1 cellular context compared by ENCODE assay signal in the genomic region with DNA sequence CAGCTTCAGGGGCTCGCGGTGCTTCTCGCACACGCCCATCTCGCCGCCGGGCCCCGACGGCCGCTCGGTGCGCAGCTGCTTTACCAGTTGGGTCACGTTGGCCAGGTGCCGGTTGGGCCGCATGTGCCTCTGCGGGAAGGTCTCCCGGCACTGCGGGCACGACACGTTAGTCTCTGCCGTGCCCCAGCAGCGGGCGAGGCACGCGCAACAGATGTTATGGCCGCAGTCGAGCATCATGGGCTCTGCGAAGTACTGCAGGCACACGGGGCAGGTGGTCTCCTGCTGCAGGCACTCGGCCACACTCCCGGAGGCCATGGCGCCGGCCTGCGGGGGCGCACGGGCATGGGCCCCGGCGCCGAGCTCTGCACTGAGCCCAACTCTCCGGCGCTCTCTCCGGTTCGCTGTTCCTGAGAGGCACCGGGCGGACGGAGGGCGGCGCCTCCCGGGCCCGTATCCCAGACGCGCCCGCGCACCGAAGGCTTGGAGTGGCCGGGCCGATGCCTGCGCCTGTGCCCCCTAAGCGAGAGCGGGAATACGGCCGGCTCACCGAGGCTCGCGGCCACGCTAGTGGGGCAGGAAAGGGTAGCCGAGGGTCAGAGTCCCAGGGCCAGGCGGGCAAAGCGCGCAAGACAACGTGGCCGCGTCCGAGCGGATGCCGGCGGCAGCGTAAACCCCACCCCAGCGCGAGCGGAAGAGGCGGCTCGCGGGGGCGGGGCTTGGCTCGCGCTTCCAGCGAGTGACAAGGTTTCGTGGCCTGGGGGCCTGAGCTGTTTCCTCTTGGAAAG.
A peak's percentile ranks its signal among the peaks of the same experiment; 100 is the strongest.
TF ChIP-seq lines count a peak whose summit lies in the region.

A gene with protein sequence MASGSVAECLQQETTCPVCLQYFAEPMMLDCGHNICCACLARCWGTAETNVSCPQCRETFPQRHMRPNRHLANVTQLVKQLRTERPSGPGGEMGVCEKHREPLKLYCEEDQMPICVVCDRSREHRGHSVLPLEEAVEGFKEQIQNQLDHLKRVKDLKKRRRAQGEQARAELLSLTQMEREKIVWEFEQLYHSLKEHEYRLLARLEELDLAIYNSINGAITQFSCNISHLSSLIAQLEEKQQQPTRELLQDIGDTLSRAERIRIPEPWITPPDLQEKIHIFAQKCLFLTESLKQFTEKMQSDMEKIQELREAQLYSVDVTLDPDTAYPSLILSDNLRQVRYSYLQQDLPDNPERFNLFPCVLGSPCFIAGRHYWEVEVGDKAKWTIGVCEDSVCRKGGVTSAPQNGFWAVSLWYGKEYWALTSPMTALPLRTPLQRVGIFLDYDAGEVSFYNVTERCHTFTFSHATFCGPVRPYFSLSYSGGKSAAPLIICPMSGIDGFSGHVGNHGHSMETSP (minus strand): TSS at position 668 of the 785 bp plus-strand sequence. CDS start 353 bp downstream, at position 315.

TF ChIP-seq in HepG2, 621 proteins besides CTCF, POLR2A, EP300 and RAD21 (continued from another document and continues in another):
- TF ChIP-seq, protein P1, sequence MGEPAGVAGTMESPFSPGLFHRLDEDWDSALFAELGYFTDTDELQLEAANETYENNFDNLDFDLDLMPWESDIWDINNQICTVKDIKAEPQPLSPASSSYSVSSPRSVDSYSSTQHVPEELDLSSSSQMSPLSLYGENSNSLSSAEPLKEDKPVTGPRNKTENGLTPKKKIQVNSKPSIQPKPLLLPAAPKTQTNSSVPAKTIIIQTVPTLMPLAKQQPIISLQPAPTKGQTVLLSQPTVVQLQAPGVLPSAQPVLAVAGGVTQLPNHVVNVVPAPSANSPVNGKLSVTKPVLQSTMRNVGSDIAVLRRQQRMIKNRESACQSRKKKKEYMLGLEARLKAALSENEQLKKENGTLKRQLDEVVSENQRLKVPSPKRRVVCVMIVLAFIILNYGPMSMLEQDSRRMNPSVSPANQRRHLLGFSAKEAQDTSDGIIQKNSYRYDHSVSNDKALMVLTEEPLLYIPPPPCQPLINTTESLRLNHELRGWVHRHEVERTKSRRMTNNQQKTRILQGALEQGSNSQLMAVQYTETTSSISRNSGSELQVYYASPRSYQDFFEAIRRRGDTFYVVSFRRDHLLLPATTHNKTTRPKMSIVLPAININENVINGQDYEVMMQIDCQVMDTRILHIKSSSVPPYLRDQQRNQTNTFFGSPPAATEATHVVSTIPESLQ (CRISPR knock-in tag; conservative IDR thresholded peaks at IDR 0.05): no peak
- TF ChIP-seq FLYWCH1 (CRISPR knock-in tag; IDR thresholded peaks at IDR 0.05): no peak
- 0 out of 2 replicates have a peak, but pooled peaks have one; percentile 50 for TF ChIP-seq NFATC3 (CRISPR knock-in tag; IDR thresholded peaks at IDR 0.05)
- peak; percentile 68; the same call in 1 of the 2 replicates for TF ChIP-seq TMF1 (CRISPR knock-in tag; IDR thresholded peaks at IDR 0.05; ENCODE audit: low read depth)
- TF ChIP-seq NRL (CRISPR knock-in tag; IDR thresholded peaks at IDR 0.05; ENCODE audit: borderline replicate concordance): peak; percentile 94
- 0 out of 2 replicates have a peak, but pooled peaks have one; percentile 54 for TF ChIP-seq RBAK (CRISPR knock-in tag; IDR thresholded peaks at IDR 0.05)
- TF ChIP-seq, protein P2, sequence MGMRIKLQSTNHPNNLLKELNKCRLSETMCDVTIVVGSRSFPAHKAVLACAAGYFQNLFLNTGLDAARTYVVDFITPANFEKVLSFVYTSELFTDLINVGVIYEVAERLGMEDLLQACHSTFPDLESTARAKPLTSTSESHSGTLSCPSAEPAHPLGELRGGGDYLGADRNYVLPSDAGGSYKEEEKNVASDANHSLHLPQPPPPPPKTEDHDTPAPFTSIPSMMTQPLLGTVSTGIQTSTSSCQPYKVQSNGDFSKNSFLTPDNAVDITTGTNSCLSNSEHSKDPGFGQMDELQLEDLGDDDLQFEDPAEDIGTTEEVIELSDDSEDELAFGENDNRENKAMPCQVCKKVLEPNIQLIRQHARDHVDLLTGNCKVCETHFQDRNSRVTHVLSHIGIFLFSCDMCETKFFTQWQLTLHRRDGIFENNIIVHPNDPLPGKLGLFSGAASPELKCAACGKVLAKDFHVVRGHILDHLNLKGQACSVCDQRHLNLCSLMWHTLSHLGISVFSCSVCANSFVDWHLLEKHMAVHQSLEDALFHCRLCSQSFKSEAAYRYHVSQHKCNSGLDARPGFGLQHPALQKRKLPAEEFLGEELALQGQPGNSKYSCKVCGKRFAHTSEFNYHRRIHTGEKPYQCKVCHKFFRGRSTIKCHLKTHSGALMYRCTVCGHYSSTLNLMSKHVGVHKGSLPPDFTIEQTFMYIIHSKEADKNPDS (CRISPR knock-in tag; IDR thresholded peaks at IDR 0.05): 0 out of 2 replicates have a peak, but pooled peaks have one; percentile 78
- no peak for TF ChIP-seq ZNF180 (CRISPR knock-in tag; IDR thresholded peaks at IDR 0.05; ENCODE audit: borderline replicate concordance, low read depth)
- peak; percentile 61 for TF ChIP-seq MEIS2 (CRISPR knock-in tag; IDR thresholded peaks at IDR 0.05)
- no peak; the same call in 1 of the 2 replicates for TF ChIP-seq ZMYM2 (CRISPR knock-in tag; IDR thresholded peaks at IDR 0.05)
- peak; percentile 42; the same call in 1 of the 2 replicates for TF ChIP-seq MAF1 (CRISPR knock-in tag; IDR thresholded peaks at IDR 0.05; ENCODE audit: borderline replicate concordance)
- TF ChIP-seq ZSCAN31 (CRISPR knock-in tag; IDR thresholded peaks at IDR 0.05; ENCODE audit: low read depth): peak; percentile 83
- TF ChIP-seq, protein P3, sequence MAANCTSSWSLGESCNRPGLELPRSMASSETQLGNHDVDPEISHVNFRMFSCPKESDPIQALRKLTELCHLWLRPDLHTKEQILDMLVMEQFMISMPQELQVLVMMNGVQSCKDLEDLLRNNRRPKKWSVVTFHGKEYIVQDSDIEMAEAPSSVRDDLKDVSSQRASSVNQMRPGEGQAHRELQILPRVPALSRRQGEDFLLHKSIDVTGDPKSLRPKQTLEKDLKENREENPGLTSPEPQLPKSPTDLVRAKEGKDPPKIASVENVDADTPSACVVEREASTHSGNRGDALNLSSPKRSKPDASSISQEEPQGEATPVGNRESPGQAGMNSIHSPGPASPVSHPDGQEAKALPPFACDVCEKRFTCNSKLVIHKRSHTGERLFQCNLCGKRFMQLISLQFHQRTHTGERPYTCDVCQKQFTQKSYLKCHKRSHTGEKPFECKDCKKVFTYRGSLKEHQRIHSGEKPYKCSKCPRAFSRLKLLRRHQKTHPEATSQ (CRISPR knock-in tag; IDR thresholded peaks at IDR 0.05; ENCODE audit: borderline replicate concordance): 0 out of 2 replicates have a peak, but pooled peaks have one; percentile 85
- TF ChIP-seq, protein P4, sequence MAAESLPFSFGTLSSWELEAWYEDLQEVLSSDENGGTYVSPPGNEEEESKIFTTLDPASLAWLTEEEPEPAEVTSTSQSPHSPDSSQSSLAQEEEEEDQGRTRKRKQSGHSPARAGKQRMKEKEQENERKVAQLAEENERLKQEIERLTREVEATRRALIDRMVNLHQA (CRISPR knock-in tag; IDR thresholded peaks at IDR 0.05): no peak
- no peak; the same call in 1 of the 2 replicates for TF ChIP-seq TBX2 (CRISPR knock-in tag; IDR thresholded peaks at IDR 0.05; ENCODE audit: borderline replicate concordance)
- TF ChIP-seq TEAD3 (CRISPR knock-in tag; optimal IDR thresholded peaks at IDR 0.05; ENCODE audit: borderline replicate concordance): peak; percentile 78
- TF ChIP-seq, protein P5, sequence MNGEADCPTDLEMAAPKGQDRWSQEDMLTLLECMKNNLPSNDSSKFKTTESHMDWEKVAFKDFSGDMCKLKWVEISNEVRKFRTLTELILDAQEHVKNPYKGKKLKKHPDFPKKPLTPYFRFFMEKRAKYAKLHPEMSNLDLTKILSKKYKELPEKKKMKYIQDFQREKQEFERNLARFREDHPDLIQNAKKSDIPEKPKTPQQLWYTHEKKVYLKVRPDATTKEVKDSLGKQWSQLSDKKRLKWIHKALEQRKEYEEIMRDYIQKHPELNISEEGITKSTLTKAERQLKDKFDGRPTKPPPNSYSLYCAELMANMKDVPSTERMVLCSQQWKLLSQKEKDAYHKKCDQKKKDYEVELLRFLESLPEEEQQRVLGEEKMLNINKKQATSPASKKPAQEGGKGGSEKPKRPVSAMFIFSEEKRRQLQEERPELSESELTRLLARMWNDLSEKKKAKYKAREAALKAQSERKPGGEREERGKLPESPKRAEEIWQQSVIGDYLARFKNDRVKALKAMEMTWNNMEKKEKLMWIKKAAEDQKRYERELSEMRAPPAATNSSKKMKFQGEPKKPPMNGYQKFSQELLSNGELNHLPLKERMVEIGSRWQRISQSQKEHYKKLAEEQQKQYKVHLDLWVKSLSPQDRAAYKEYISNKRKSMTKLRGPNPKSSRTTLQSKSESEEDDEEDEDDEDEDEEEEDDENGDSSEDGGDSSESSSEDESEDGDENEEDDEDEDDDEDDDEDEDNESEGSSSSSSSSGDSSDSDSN (CRISPR knock-in tag; IDR thresholded peaks at IDR 0.05): peak; percentile 99
- TF ChIP-seq, protein P6, sequence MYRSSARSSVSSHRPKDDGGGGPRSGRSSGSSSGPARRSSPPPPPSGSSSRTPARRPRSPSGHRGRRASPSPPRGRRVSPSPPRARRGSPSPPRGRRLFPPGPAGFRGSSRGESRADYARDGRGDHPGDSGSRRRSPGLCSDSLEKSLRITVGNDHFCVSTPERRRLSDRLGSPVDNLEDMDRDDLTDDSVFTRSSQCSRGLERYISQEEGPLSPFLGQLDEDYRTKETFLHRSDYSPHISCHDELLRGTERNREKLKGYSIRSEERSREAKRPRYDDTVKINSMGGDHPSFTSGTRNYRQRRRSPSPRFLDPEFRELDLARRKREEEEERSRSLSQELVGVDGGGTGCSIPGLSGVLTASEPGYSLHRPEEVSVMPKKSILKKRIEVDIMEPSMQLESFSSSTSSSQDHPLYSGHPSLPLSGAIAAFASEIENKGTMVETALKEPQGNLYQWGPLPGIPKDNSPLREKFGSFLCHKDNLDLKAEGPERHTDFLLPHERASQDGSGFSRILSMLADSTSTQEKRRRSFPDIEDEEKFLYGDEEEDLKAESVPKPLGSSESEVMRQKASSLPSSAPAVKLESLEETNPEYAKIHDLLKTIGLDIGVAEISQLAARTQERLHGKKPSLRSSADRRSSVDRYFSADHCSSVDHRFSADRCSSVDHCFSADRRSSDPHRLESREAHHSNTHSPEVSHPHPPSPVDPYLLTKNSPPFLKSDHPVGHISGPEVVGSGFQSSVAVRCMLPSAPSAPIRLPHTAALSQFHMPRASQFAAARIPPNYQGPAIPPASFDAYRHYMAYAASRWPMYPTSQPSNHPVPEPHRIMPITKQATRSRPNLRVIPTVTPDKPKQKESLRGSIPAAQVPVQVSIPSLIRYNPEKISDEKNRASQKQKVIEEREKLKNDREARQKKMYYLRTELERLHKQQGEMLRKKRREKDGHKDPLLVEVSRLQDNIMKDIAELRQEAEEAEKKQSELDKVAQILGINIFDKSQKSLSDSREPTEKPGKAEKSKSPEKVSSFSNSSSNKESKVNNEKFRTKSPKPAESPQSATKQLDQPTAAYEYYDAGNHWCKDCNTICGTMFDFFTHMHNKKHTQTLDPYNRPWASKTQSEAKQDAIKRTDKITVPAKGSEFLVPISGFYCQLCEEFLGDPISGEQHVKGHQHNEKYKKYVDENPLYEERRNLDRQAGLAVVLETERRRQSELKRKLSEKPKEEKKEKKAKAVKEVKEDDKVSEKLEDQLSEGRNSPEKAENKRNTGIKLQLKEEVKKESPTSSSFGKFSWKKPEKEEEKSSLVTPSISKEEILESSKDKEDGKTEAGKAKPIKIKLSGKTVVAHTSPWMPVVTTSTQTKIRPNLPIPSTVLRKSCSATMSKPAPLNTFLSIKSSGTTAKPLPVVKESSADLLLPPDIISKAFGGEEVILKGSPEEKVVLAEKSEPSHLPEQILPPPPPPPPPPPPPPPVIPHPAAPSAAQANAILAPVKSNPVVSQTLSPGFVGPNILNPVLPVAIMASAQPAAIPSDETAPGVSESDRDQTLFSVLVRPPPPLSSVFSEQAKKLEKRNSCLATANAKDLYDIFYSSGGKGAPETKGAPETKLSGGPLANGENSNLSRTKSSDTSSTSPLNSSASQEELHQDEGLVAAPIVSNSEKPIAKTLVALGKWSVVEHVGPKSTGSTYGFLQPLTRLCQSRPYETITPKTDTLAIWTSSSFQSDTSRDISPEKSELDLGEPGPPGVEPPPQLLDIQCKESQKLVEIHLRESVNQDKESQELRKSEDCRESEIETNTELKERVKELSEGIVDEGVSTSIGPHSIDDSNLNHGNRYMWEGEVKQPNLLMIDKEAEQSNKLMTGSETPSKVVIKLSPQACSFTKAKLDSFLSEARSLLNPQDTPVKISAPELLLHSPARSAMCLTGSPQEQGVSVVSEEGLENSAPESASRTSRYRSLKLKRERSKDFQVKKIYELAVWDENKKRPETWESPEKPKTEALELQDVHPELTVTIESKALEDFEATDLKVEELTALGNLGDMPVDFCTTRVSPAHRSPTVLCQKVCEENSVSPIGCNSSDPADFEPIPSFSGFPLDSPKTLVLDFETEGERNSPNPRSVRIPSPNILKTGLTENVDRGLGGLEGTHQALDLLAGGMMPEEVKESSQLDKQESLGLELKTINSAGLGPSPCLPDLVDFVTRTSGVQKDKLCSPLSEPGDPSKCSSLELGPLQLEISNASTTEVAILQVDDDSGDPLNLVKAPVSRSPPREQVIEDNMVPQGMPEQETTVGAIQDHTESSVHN (CRISPR knock-in tag; IDR thresholded peaks at IDR 0.05): no peak
- no peak for TF ChIP-seq NFE2 (CRISPR knock-in tag; IDR thresholded peaks at IDR 0.05)
- TF ChIP-seq, protein P7, sequence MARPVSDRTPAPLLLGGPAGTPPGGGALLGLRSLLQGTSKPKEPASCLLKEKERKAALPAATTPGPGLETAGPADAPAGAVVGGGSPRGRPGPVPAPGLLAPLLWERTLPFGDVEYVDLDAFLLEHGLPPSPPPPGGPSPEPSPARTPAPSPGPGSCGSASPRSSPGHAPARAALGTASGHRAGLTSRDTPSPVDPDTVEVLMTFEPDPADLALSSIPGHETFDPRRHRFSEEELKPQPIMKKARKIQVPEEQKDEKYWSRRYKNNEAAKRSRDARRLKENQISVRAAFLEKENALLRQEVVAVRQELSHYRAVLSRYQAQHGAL (CRISPR knock-in tag; IDR thresholded peaks at IDR 0.05; ENCODE audit: not compliant biosample characterization): no peak
- TF ChIP-seq ZSCAN20 (CRISPR knock-in tag; IDR thresholded peaks at IDR 0.05; ENCODE audit: borderline replicate concordance): no peak; the same call in none of the 2 replicates
- peak; percentile 17; the same call in 1 of the 2 replicates for TF ChIP-seq KLF11 (CRISPR knock-in tag; IDR thresholded peaks at IDR 0.05)
- no peak for TF ChIP-seq SMARCE1 (IDR thresholded peaks at IDR 0.05; ENCODE audit: borderline replicate concordance)
- TF ChIP-seq ZMYM3 (CRISPR knock-in tag; IDR thresholded peaks at IDR 0.05): no peak
- TF ChIP-seq SYNCRIP (IDR thresholded peaks at IDR 0.05; ENCODE audit: insufficient read depth, low read depth, low read length): no peak
- no peak; the same call in 1 of the 2 replicates for TF ChIP-seq JDP2 (CRISPR knock-in tag; IDR thresholded peaks at IDR 0.05; ENCODE audit: borderline replicate concordance)
- TF ChIP-seq, protein P8, sequence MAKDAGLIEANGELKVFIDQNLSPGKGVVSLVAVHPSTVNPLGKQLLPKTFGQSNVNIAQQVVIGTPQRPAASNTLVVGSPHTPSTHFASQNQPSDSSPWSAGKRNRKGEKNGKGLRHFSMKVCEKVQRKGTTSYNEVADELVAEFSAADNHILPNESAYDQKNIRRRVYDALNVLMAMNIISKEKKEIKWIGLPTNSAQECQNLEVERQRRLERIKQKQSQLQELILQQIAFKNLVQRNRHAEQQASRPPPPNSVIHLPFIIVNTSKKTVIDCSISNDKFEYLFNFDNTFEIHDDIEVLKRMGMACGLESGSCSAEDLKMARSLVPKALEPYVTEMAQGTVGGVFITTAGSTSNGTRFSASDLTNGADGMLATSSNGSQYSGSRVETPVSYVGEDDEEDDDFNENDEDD (CRISPR knock-in tag; IDR thresholded peaks at IDR 0.05; ENCODE audit: borderline replicate concordance): peak; percentile 87
- TF ChIP-seq ZZZ3 (CRISPR knock-in tag; IDR thresholded peaks at IDR 0.05; ENCODE audit: borderline replicate concordance): no peak; the same call in 1 of the 2 replicates
- TF ChIP-seq KDM3A (CRISPR knock-in tag; IDR thresholded peaks at IDR 0.05; ENCODE audit: low read depth): peak; percentile 90
- peak; percentile 75 for TF ChIP-seq ZNF12 (CRISPR knock-in tag; IDR thresholded peaks at IDR 0.05)
